Comparison of ENCODE assay signal across 1 cellular context in the genomic region with DNA sequence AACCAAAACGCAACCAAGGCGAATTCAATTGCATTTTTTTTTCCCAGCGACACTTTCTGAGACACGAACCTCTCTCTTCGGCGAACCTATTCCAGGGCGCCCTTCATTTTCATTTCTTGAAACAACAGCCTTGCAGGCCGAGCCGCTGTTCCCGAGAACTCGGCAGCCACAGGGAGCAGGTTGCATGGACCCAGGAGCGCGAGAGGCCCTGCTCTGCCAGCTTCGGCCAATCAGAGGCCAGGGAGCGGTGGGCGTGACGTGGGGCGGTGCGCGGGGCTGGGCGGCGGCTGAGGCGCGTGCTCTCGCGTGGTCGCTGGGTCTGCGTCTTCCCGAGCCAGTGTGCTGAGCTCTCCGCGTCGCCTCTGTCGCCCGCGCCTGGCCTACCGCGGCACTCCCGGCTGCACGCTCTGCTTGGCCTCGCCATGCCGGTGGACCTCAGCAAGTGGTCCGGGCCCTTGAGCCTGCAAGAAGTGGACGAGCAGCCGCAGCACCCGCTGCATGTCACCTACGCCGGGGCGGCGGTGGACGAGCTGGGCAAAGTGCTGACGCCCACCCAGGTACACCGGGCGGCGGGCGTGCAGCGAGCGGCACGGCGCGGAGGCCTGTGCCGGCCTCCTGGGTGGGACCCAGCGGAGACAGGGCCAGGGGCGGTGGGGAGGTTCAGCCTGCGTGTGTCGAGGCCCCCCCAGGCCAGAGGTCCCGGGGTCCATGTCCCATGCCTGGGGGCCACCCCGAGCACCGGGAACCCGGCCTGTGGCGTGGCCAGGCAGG.
TF ChIP-seq lines count a peak whose summit lies in the region.

TSS of gene PEBP1 (plus strand) at position 337 of the 771 bp plus-strand sequence. CDS start at position 423, 86 bp downstream.

TF ChIP-seq in K562, 482 proteins besides CTCF, POLR2A, EP300 and RAD21 (continued from another document and continues in another):
- no peak for TF ChIP-seq CHD7 (IDR thresholded peaks at IDR 0.05; ENCODE audit: low read depth, low read length)
- TF ChIP-seq OTX1 (CRISPR knock-in tag; IDR thresholded peaks at IDR 0.05): no peak
- no peak for TF ChIP-seq ZZZ3 (IDR thresholded peaks at IDR 0.05)
- 0 out of 2 replicates have a peak, but pooled peaks have one; percentile 7 for TF ChIP-seq ZBTB12 (CRISPR knock-in tag; IDR thresholded peaks at IDR 0.05)
- peak; percentile 60; the same call in 1 of the 2 replicates for TF ChIP-seq SIN3B (IDR thresholded peaks at IDR 0.05; ENCODE audit: low read depth)
- no peak for TF ChIP-seq ZNF384 (IDR thresholded peaks at IDR 0.05; ENCODE audit: low read depth, low read length)
- TF ChIP-seq ZNF232 (CRISPR knock-in tag; IDR thresholded peaks at IDR 0.05): peak; percentile 42; the same call in 1 of the 2 replicates
- no peak for TF ChIP-seq REST (CRISPR knock-in tag; IDR thresholded peaks at IDR 0.05; ENCODE audit: low read depth)
- TF ChIP-seq, protein P1, sequence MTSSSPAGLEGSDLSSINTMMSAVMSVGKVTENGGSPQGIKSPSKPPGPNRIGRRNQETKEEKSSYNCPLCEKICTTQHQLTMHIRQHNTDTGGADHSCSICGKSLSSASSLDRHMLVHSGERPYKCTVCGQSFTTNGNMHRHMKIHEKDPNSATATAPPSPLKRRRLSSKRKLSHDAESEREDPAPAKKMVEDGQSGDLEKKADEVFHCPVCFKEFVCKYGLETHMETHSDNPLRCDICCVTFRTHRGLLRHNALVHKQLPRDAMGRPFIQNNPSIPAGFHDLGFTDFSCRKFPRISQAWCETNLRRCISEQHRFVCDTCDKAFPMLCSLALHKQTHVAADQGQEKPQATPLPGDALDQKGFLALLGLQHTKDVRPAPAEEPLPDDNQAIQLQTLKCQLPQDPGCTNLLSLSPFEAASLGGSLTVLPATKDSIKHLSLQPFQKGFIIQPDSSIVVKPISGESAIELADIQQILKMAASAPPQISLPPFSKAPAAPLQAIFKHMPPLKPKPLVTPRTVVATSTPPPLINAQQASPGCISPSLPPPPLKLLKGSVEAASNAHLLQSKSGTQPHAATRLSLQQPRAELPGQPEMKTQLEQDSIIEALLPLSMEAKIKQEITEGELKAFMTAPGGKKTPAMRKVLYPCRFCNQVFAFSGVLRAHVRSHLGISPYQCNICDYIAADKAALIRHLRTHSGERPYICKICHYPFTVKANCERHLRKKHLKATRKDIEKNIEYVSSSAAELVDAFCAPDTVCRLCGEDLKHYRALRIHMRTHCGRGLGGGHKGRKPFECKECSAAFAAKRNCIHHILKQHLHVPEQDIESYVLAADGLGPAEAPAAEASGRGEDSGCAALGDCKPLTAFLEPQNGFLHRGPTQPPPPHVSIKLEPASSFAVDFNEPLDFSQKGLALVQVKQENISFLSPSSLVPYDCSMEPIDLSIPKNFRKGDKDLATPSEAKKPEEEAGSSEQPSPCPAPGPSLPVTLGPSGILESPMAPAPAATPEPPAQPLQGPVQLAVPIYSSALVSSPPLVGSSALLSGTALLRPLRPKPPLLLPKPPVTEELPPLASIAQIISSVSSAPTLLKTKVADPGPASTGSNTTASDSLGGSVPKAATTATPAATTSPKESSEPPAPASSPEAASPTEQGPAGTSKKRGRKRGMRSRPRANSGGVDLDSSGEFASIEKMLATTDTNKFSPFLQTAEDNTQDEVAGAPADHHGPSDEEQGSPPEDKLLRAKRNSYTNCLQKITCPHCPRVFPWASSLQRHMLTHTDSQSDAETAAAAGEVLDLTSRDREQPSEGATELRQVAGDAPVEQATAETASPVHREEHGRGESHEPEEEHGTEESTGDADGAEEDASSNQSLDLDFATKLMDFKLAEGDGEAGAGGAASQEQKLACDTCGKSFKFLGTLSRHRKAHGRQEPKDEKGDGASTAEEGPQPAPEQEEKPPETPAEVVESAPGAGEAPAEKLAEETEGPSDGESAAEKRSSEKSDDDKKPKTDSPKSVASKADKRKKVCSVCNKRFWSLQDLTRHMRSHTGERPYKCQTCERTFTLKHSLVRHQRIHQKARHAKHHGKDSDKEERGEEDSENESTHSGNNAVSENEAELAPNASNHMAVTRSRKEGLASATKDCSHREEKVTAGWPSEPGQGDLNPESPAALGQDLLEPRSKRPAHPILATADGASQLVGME (CRISPR knock-in tag; IDR thresholded peaks at IDR 0.05): no peak
- TF ChIP-seq FOSL1 (tag; conservative IDR thresholded peaks at IDR 0.05): no peak
- no peak for TF ChIP-seq TAL1 (IDR thresholded peaks at IDR 0.05)
- TF ChIP-seq GMEB1 (CRISPR knock-in tag; IDR thresholded peaks at IDR 0.05): peak; percentile 43; the same call in 1 of the 2 replicates
- no peak for TF ChIP-seq STAG1 (CRISPR knock-in tag; IDR thresholded peaks at IDR 0.05; ENCODE audit: borderline replicate concordance)
- TF ChIP-seq FOS (IDR thresholded peaks at IDR 0.05; ENCODE audit: extremely low read depth, insufficient read length): peak; percentile 18
- TF ChIP-seq ZNF224 (CRISPR knock-in tag; IDR thresholded peaks at IDR 0.05): peak; percentile 83; the same call in 1 of the 2 replicates
- TF ChIP-seq, protein P2, sequence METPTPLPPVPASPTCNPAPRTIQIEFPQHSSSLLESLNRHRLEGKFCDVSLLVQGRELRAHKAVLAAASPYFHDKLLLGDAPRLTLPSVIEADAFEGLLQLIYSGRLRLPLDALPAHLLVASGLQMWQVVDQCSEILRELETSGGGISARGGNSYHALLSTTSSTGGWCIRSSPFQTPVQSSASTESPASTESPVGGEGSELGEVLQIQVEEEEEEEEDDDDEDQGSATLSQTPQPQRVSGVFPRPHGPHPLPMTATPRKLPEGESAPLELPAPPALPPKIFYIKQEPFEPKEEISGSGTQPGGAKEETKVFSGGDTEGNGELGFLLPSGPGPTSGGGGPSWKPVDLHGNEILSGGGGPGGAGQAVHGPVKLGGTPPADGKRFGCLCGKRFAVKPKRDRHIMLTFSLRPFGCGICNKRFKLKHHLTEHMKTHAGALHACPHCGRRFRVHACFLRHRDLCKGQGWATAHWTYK (CRISPR knock-in tag; IDR thresholded peaks at IDR 0.05): no peak
- TF ChIP-seq BCL6 (CRISPR knock-in tag; IDR thresholded peaks at IDR 0.05): no peak
- TF ChIP-seq GATAD2B (IDR thresholded peaks at IDR 0.05; ENCODE audit: borderline replicate concordance): no peak
